8 cellular contexts compared by ENCODE assay signal in the genomic region with DNA sequence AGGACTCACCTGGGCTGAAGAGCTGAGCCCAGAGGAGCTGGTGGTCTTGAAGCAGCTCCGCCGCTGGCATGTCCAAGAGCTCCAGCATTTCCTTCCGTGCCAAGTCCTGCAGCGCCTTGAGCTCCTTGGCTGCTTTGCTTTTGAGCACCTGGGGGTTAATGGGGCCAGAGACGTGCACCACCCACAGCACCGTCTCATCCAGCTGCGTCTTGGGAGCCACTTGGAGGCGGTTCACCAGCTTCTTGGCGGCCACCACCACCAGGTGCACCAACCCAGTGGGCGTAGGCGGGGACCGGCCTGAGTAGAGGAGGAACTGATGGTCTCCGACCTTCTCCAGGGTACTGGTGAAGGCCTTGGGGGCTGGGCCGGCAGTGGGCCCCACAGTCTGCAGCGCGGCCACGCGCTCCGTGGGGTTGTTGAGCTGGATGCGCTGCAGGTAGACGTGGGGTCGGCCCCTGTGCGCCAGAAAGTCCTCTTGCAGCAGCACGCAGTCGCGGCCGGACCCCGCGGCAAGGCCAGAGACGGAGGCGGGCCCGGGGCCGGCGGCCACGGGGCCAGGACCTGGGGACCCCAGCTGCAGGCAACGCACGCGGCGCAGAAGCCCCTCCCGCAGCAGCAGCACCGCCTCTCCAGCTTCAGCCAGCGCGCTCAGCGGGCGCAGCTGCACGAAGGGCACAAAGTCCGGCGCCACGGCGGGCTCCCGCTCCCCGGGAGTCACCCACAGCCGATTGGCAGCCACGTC. TPM values are rescaled to one million over a fixed set of nuclear protein-coding genes. Genes with fewer than 3 reads are reported as not detected.
DNase-seq lines count a peak whose midpoint lies in the region; ATAC-seq and TF ChIP-seq lines count a peak whose summit lies in the region.
"Not testable (repeated sequence)": the region's sequence is repeated elsewhere in the genome, so short reads cannot be mapped to it uniquely, and the experiment has no call there.

No MANE protein-coding gene starts in this region.

- H3K36me3 Mint-ChIP-seq in activated naive CD4-positive, alpha-beta T cell treated with anti-CD3 and anti-CD28 coated beads, Interleukin-2, amount 50 U/mL, for 72 hours, result not testable (repeated sequence)
- H3K36me3 Mint-ChIP-seq in memory B cell, result peaks cover 11% of the 10 kb centered on the region

- POLR2A ChIA-PET in PC-3 (lab: Charles Lee; ENCODE audit: unreplicated experiment), result interaction anchor here (0.5 to 1.4 kb wide), 3 partner anchors 15 to 17 kb away, joined by 4 to 8 read pairs (median 4); no protein-coding TSS in a partner anchor

- H3K9me3 ChIP-seq in PC-3 (ENCODE audit: low read length); esophagus muscularis mucosa; skeletal muscle satellite cell (replicated peaks; ENCODE audit: low read length): not testable (repeated sequence)

- DNase-seq in AG10803 (ENCODE audit: low read depth); PC-3; activated naive CD4-positive, alpha-beta T cell treated with anti-CD3 and anti-CD28 coated beads, Interleukin-2, amount 50 U/mL, for 72 hours (ENCODE audit: low spot score in 2 of 2); esophagus muscularis mucosa (ENCODE audit: extremely low spot score); memory B cell (ENCODE audit: low spot score in 2 of 2): not testable (repeated sequence)

- not testable (repeated sequence) for H2AFZ ChIP-seq in PC-3 (ENCODE audit: low read length)

- CTCF ChIA-PET in PC-3 (lab: Charles Lee), result not testable (repeated sequence)

- H4K20me1 ChIP-seq in PC-3 (ENCODE audit: low read length), result peaks cover 22% of the 10 kb centered on the region

- peak overlapping the region; percentile 27; the same call in 1 of the 2 replicates for H3K9ac ChIP-seq in PC-3 (ENCODE audit: low read length)
- H3K9ac ChIP-seq in skeletal muscle satellite cell (ENCODE audit: low read depth, low read length), result peak overlapping the region; percentile 65

- TF ChIP-seq EP300 in esophagus muscularis mucosa (IDR thresholded peaks at IDR 0.05), result not testable (repeated sequence)

- BruUV-seq in PC-3 (replicated peaks; lab: Mats Ljungman, UMichigan), result not testable (repeated sequence)

- not testable (repeated sequence) for TF ChIP-seq POLR2A in esophagus muscularis mucosa (IDR thresholded peaks at IDR 0.05; ENCODE audit: low read depth)

- not testable (repeated sequence) for H3K27ac ChIP-seq in PC-3 (ENCODE audit: low read length)
- peak overlapping the region in 3 of 4 donors; percentile 68 to 75 (median 68) for H3K27ac ChIP-seq in esophagus muscularis mucosa (replicated peaks in 1 of 4)

- peaks cover 42% of the 10 kb centered on the region for H3K79me2 ChIP-seq in PC-3 (ENCODE audit: low read length)

- peaks cover 31% of the 10 kb centered on the region for H3K4me1 Mint-ChIP-seq in memory B cell

- H3K4me2 ChIP-seq in PC-3 (ENCODE audit: low read length) (peak overlapping the region; percentile 92), skeletal muscle satellite cell (ENCODE audit: low read length) (peak overlapping the region; percentile 99)

- not testable (repeated sequence) for H3K9me2 ChIP-seq in PC-3 (replicated peaks; ENCODE audit: low read length)

- not testable (repeated sequence) for H3K27me3 ChIP-seq in PC-3 (ENCODE audit: low read length); esophagus muscularis mucosa; skeletal muscle satellite cell (ENCODE audit: control insufficient read depth, insufficient read depth, low read length)

- peaks cover 32% of the 10 kb centered on the region for H3K4me1 ChIP-seq in PC-3 (ENCODE audit: insufficient read depth, low read length)
- peaks cover 59 to 83% (median 76%) of the 10 kb centered on the region in 4 donors for H3K4me1 ChIP-seq in esophagus muscularis mucosa
- peaks cover 47% of the 10 kb centered on the region for H3K4me1 ChIP-seq in skeletal muscle satellite cell (ENCODE audit: control insufficient read depth, insufficient read depth, low read length)

- H3K4me3 Mint-ChIP-seq in memory B cell, result peak overlapping the region; percentile 88

- H3K4me3 ChIP-seq in AG10803 (ENCODE audit: low read length) (peak overlapping the region; percentile 62), PC-3 (ENCODE audit: low read length) (peak overlapping the region; percentile 68), esophagus muscularis mucosa (peak overlapping the region; percentile 64 to 94 (median 72)), skeletal muscle satellite cell (ENCODE audit: low read length) (peak overlapping the region; percentile 75)

- not testable (repeated sequence) for H3F3A ChIP-seq in PC-3 (ENCODE audit: low read length, unreplicated experiment)

- ATAC-seq in GM19324 (IDR thresholded peaks at IDR 0.05; ENCODE audit: low FRiP score, unreplicated experiment) (peak; percentile 19), HG03045 (IDR thresholded peaks at IDR 0.05; ENCODE audit: unreplicated experiment) (peak; percentile 6), PC-3 (peak; percentile 4), memory B cell (ENCODE audit: low read depth) (peak; percentile 32)
- ATAC-seq in activated naive CD4-positive, alpha-beta T cell treated with anti-CD3 and anti-CD28 coated beads, Interleukin-2, amount 50 U/mL, for 72 hours, result peak; percentile 18 to 24

- WGBS in esophagus muscularis mucosa, result 8% methylated on average over 5 of the region's 54 CpGs

- not testable (repeated sequence) for H3K9me3 Mint-ChIP-seq in activated naive CD4-positive, alpha-beta T cell treated with anti-CD3 and anti-CD28 coated beads, Interleukin-2, amount 50 U/mL, for 72 hours; memory B cell

- intact Hi-C loops in PC-3 (cut with micrococcal nuclease); esophagus muscularis mucosa (cut with DNase I): not testable (repeated sequence)

- not testable (repeated sequence) for H3K27me3 Mint-ChIP-seq in memory B cell

- H3K27ac Mint-ChIP-seq in activated naive CD4-positive, alpha-beta T cell treated with anti-CD3 and anti-CD28 coated beads, Interleukin-2, amount 50 U/mL, for 72 hours, result peak overlapping the region in 1 of 2 donors; percentile 36
- H3K27ac Mint-ChIP-seq in memory B cell, result peak overlapping the region; percentile 31

- TF ChIP-seq CTCF in AG10803 (conservative IDR thresholded peaks at IDR 0.05; ENCODE audit: low read length); PC-3 (conservative IDR thresholded peaks at IDR 0.05; ENCODE audit: low read depth, low read length); esophagus muscularis mucosa (IDR thresholded peaks at IDR 0.05): not testable (repeated sequence)

- not testable (repeated sequence) for H3K36me3 ChIP-seq in PC-3 (ENCODE audit: low read depth, low read length)
- peaks cover 20 to 33% (median 32%) of the 10 kb centered on the region in 4 donors for H3K36me3 ChIP-seq in esophagus muscularis mucosa
- peaks cover 19% of the 10 kb centered on the region for H3K36me3 ChIP-seq in skeletal muscle satellite cell (ENCODE audit: insufficient read depth, low read length)

RNA-seq across cellular contexts. Expression of gene KIAA2013, which starts 0.9 kb away (rescaled TPM):
- 78.1 and 89.2 TPM in 2 replicates for total RNA-seq in PC-3 (2014; rRNA removed)
- total RNA-seq in activated naive CD4-positive, alpha-beta T cell treated with anti-CD3 and anti-CD28 coated beads, Interleukin-2, amount 50 U/mL, for 72 hours, result 10 to 100 TPM; 16.3 to 24.9 TPM
- 100 to 1,000 TPM in 2 of 4 donors, 10 to 100 TPM in 2; 77.7 to 145 (median 104) TPM for total RNA-seq in esophagus muscularis mucosa
- 68.4 and 73.2 TPM in 2 replicates for total RNA-seq in skeletal muscle satellite cell (2012; rRNA removed)

RNA-seq across cellular contexts. Expression of gene PLOD1, which starts 9.2 kb away (rescaled TPM):
- total RNA-seq in PC-3 (2014; rRNA removed) (179 and 216 TPM in 2 replicates), esophagus muscularis mucosa (100 to 1,000 TPM in 1 of 4 donors, 10 to 100 TPM in 3; 67.5 to 111 (median 75.0) TPM)
- 10 to 100 TPM; 17.9 to 32.8 TPM for total RNA-seq in activated naive CD4-positive, alpha-beta T cell treated with anti-CD3 and anti-CD28 coated beads, Interleukin-2, amount 50 U/mL, for 72 hours
- 267 and 303 TPM in 2 replicates for total RNA-seq in skeletal muscle satellite cell (2012; rRNA removed)

RNA-seq across cellular contexts. Expression of gene MFN2, which starts 54.9 kb away (rescaled TPM):
- total RNA-seq in PC-3 (2014; rRNA removed), result 97.8 and 101 TPM in 2 replicates
- total RNA-seq in activated naive CD4-positive, alpha-beta T cell treated with anti-CD3 and anti-CD28 coated beads, Interleukin-2, amount 50 U/mL, for 72 hours, result 10 to 100 TPM; 54.9 to 62.3 TPM
- total RNA-seq in esophagus muscularis mucosa, result 100 to 1,000 TPM; 166 to 242 (median 191) TPM
- 57.0 and 68.2 TPM in 2 replicates for total RNA-seq in skeletal muscle satellite cell (2012; rRNA removed)
